Comparison of ENCODE assay signal across 10 cellular contexts in the genomic region with DNA sequence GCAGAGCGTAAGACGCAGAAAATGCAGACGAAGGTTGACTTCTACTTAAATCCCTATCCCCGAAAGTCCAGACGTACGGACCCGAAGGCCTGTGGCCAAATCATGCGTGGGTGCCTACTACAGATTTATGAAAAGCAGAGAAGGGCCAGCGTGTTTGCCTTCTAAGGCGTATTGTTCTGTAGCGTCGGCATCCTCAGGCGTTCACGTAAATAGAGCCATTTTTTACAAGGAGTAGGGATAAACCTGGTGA. TPM values are rescaled to one million over a fixed set of nuclear protein-coding genes. Genes with fewer than 3 reads are reported as not detected.
DNase-seq lines count a peak whose midpoint lies in the region; ATAC-seq and TF ChIP-seq lines count a peak whose summit lies in the region.
"Had no signal": no experiment of that assay in that cellular context is flagged by ENCODE, and none has a peak within 500 bp of the region (broad histone marks: within the 10 kb centered on the region; RNA-seq: fewer than 3 reads in every experiment).

No MANE protein-coding gene starts in this region.

- H3K9me3 Mint-ChIP-seq in stimulated activated memory B cell treated with anti-CD40 and anti-IgM and Interleukin-4, amounts not matched to agents 10 μg/mL and 1 μg/mL and 100 μg/mL, for 72 hours = no peaks in the 10 kb centered on the region

- peak overlapping the region; percentile 53 for H3K27ac Mint-ChIP-seq in stimulated activated memory B cell treated with anti-CD40 and anti-IgM and Interleukin-4, amounts not matched to agents 10 μg/mL and 1 μg/mL and 100 μg/mL, for 72 hours

- peaks cover 29% of the 10 kb centered on the region for H3K4me1 Mint-ChIP-seq in stimulated activated memory B cell treated with anti-CD40 and anti-IgM and Interleukin-4, amounts not matched to agents 10 μg/mL and 1 μg/mL and 100 μg/mL, for 72 hours

- intact Hi-C loops in right lobe of liver (cut with DNase I) (no loop called here), OCI-LY7 (cut with micrococcal nuclease; ENCODE audit: unreplicated experiment) (no loop called here)

- POLR2A ChIA-PET in OCI-LY7 (lab: Charles Lee) = no interaction called here

- ATAC-seq in HG02981 (IDR thresholded peaks at IDR 0.05; ENCODE audit: unreplicated experiment) (peak; percentile 19), right lobe of liver (no peak), HG02970 (IDR thresholded peaks at IDR 0.05; ENCODE audit: low FRiP score, unreplicated experiment) (no peak)
- ATAC-seq in stimulated activated memory B cell treated with anti-CD40 and anti-IgM and Interleukin-4, amounts not matched to agents 10 μg/mL and 1 μg/mL and 100 μg/mL, for 72 hours = no peak

- H3K27ac ChIP-seq in right lobe of liver = peak overlapping the region; percentile 89 to 95 (median 94)
- H3K27ac ChIP-seq in OCI-LY7 (ENCODE audit: low read depth, low read length, poor library complexity, severe bottlenecking) = no peak overlapping the region

- peak overlapping the region; percentile 52 for H3K4me3 ChIP-seq in astrocyte of the spinal cord (ENCODE audit: low read depth, low read length)
- H3K4me3 ChIP-seq in right lobe of liver = peak overlapping the region; percentile 68 to 90 (median 85)
- H3K4me3 ChIP-seq in OCI-LY7 (ENCODE audit: low read depth, low read length, poor library complexity, severe bottlenecking) = no peak overlapping the region

- TF ChIP-seq CTCF in astrocyte of the spinal cord (IDR thresholded peaks at IDR 0.05; ENCODE audit: low read depth, low read length) (no peak), right lobe of liver (IDR thresholded peaks at IDR 0.05) (no peak), OCI-LY7 (conservative IDR thresholded peaks at IDR 0.05; ENCODE audit: low read length) (no peak)

- no peak overlapping the region for H3K4me2 ChIP-seq in OCI-LY7 (ENCODE audit: low read length)

- TF ChIP-seq POLR2A in right lobe of liver (IDR thresholded peaks at IDR 0.05) = no peak

- CTCF ChIA-PET in OCI-LY7 (lab: Charles Lee; ENCODE audit: unreplicated experiment) = no interaction called here

- H3K9me2 ChIP-seq in OCI-LY7 (ENCODE audit: insufficient read depth, low read length) = no peaks in the 10 kb centered on the region

- H3K4me3 Mint-ChIP-seq in stimulated activated memory B cell treated with anti-CD40 and anti-IgM and Interleukin-4, amounts not matched to agents 10 μg/mL and 1 μg/mL and 100 μg/mL, for 72 hours = peak overlapping the region; percentile 66

- H2AFZ ChIP-seq in OCI-LY7 (ENCODE audit: low read length) = no peak overlapping the region

- H3K9me3 ChIP-seq in right lobe of liver = no peaks in the 10 kb centered on the region
- no peaks in the 10 kb centered on the region for H3K9me3 ChIP-seq in OCI-LY7 (ENCODE audit: low read length)

- in situ Hi-C loops in astrocyte of the spinal cord (cut with HindIII; ENCODE audit: low sequenced_read_pairs) = no loop called here

- no peaks in the 10 kb centered on the region for H3K27me3 ChIP-seq in right lobe of liver

- no peaks in the 10 kb centered on the region for H3K36me3 Mint-ChIP-seq in stimulated activated memory B cell treated with anti-CD40 and anti-IgM and Interleukin-4, amounts not matched to agents 10 μg/mL and 1 μg/mL and 100 μg/mL, for 72 hours

- H3K36me3 ChIP-seq in right lobe of liver (no peaks in the 10 kb centered on the region), OCI-LY7 (ENCODE audit: insufficient read depth, low read length) (no peaks in the 10 kb centered on the region)

- H3K79me2 ChIP-seq in OCI-LY7 (ENCODE audit: insufficient read depth, low read depth, low read length) = no peaks in the 10 kb centered on the region

- 8% methylated on average over 7 of the region's 14 CpGs for WGBS in right lobe of liver (ENCODE audit: insufficient coverage, low coverage, low lambda C conversion rate, missing lambda C conversion rate)

- DNase-seq in astrocyte of the spinal cord (ENCODE audit: low read depth, low spot score) = no peak
- DNase-seq in right lobe of liver = no peak
- no peak for DNase-seq in DMS53 (lab: John Stamatoyannopoulos, UW)
- no peak for DNase-seq in NCI-H748 treated with DMSO at 0.1 percent for 48 hours (lab: John Stamatoyannopoulos, UW)
- DNase-seq in OCI-LY7 (ENCODE audit: low spot score) = no peak
- DNase-seq: cerebellar nuclear complex had no signal

- peaks cover 65% of the 10 kb centered on the region for H3K27me3 Mint-ChIP-seq in stimulated activated memory B cell treated with anti-CD40 and anti-IgM and Interleukin-4, amounts not matched to agents 10 μg/mL and 1 μg/mL and 100 μg/mL, for 72 hours

- H4K20me1 ChIP-seq in OCI-LY7 (ENCODE audit: insufficient read depth, low read length) = no peaks in the 10 kb centered on the region

- BruUV-seq in OCI-LY7 (replicated peaks; lab: Mats Ljungman, UMichigan) = no TSS peak

- H3K4me1 ChIP-seq in right lobe of liver = peaks cover 0 to 25% (median 4%) of the 10 kb centered on the region in 4 donors
- H3K4me1 ChIP-seq in OCI-LY7 (ENCODE audit: insufficient read depth, low read length, poor library complexity, severe bottlenecking) = no peaks in the 10 kb centered on the region

RNA-seq across cellular contexts. Expression of a gene that starts 0.2 kb away (rescaled TPM):
- total RNA-seq in right lobe of liver (1 to 10 TPM; 4.7 to 9.8 (median 7.0) TPM), OCI-LY7 (2022) (not detected in 2 replicates)
- total RNA-seq in OCI-LY7 (2014; rRNA removed; shearing (Covaris generic)) = 0.15 TPM in 1 of 2 replicates, not detected in the other
- total RNA-seq: HT1080 had no signal

RNA-seq across cellular contexts. Expression of a gene that starts 40.8 kb away (rescaled TPM):
- 10 to 100 TPM; 10.9 to 21.7 (median 14.4) TPM for total RNA-seq in right lobe of liver
- 9.0 and 12.6 TPM in 2 replicates for total RNA-seq in OCI-LY7 (2014; rRNA removed; shearing (Covaris generic))
- 14.9 and 15.8 TPM in 2 replicates for total RNA-seq in OCI-LY7 (2022)

Comparison
In these comparisons a context has a peak if more than half of its experiments do, and no peak if none do; other contexts are left out.
1. RNA of a gene that starts 0.2 kb away (total RNA-seq): 4.7 to 9.8 TPM in right lobe of liver; 0.15 TPM in OCI-LY7; every median in the first group is over 4 times any median in the second.